27 cellular contexts compared by ENCODE assay signal in the genomic region with DNA sequence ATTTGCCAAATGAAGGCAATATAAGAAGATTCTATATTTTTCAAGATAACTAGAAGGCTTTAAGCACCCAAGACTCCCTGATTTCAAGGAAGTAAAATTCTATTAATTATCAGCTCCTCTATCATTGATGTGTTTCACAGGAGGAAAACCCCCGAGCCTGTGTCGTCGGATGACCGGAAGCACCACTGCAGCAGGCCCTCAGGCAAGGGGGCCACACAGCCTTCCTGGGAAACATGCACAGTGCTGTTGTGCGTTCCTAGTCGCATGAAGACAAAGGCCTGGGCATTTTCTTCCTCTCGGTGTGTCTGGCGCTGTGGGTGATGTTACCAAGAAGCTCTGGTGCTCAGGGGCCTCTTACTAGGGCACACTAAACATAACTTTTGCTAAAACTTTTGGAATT.
"Had no signal": no experiment of that assay in that cellular context is flagged by ENCODE, and none has a peak within 500 bp of the region (broad histone marks: within the 10 kb centered on the region; RNA-seq: fewer than 3 reads in every experiment).

No MANE protein-coding gene starts in this region.

- FAIRE-seq: colon, keratinocyte had no signal

- H3K27me3 ChIP-seq: dorsolateral prefrontal cortex, foreskin keratinocyte, ovary, spleen, testis, tibial nerve, upper lobe of right lung, uterus had no signal

- H3K9me3 Mint-ChIP-seq: endodermal cell; naive thymus-derived CD8-positive, alpha-beta T cell; nephron progenitor cell; stimulated activated memory B cell treated with anti-CD40 and anti-IgM and Interleukin-4, amounts not matched to agents 10 μg/mL and 1 μg/mL and 100 μg/mL, for 72 hours had no signal

- H3K27ac Mint-ChIP-seq: endodermal cell; naive thymus-derived CD8-positive, alpha-beta T cell; stimulated activated memory B cell treated with anti-CD40 and anti-IgM and Interleukin-4, amounts not matched to agents 10 μg/mL and 1 μg/mL and 100 μg/mL, for 72 hours had no signal

- H3K4me3 Mint-ChIP-seq: endodermal cell; naive thymus-derived CD8-positive, alpha-beta T cell; nephron progenitor cell; stimulated activated memory B cell treated with anti-CD40 and anti-IgM and Interleukin-4, amounts not matched to agents 10 μg/mL and 1 μg/mL and 100 μg/mL, for 72 hours had no signal

- H3K36me3 ChIP-seq: lower lobe of right lung, ovary, upper lobe of right lung, uterus had no signal

- H3K27ac ChIP-seq: dorsolateral prefrontal cortex, epithelial cell of prostate, foreskin keratinocyte, lower lobe of right lung, ovary, testis, tibial nerve, upper lobe of right lung, uterus had no signal

- DNase-seq: dorsolateral prefrontal cortex; effector CD8-positive, alpha-beta T cell; endodermal cell; foreskin keratinocyte; glutamatergic neuron; left ventricle myocardium superior; lower lobe of right lung; naive thymus-derived CD8-positive, alpha-beta T cell; nephron progenitor cell; nucleus accumbens; ovary; posterior cingulate gyrus; retina; spleen; stimulated activated CD4-positive, alpha-beta T cell treated with anti-CD3 and anti-CD28 coated beads, Interleukin-4, amount 100 ng/mL, for 4 hours; stimulated activated naive CD8-positive, alpha-beta T cell treated with anti-CD3 and anti-CD28 coated beads, Interleukin-15, Interleukin-2, amounts not matched to agents 100 U/mL and 50 U/mL, for 24 hours; substantia nigra; testis; upper lobe of right lung; uterus had no signal

- H3K4me1 Mint-ChIP-seq: naive thymus-derived CD8-positive, alpha-beta T cell; stimulated activated memory B cell treated with anti-CD40 and anti-IgM and Interleukin-4, amounts not matched to agents 10 μg/mL and 1 μg/mL and 100 μg/mL, for 72 hours had no signal

- H3K4me3 ChIP-seq: dorsolateral prefrontal cortex, lower lobe of right lung, ovary, spleen, testis, tibial nerve, upper lobe of right lung, uterus had no signal

- H3K36me3 Mint-ChIP-seq: naive thymus-derived CD8-positive, alpha-beta T cell; stimulated activated memory B cell treated with anti-CD40 and anti-IgM and Interleukin-4, amounts not matched to agents 10 μg/mL and 1 μg/mL and 100 μg/mL, for 72 hours had no signal

- H3K9me3 ChIP-seq: lower lobe of right lung, ovary, spleen, testis, tibial nerve, upper lobe of right lung, uterus had no signal

- ATAC-seq: esophagus mucosa; foreskin keratinocyte; left ventricle myocardium superior; lower lobe of right lung; naive thymus-derived CD8-positive, alpha-beta T cell; sciatic nerve; stimulated activated memory B cell treated with anti-CD40 and anti-IgM and Interleukin-4, amounts not matched to agents 10 μg/mL and 1 μg/mL and 100 μg/mL, for 72 hours; stimulated activated naive CD8-positive, alpha-beta T cell treated with anti-CD3 and anti-CD28 coated beads, Interleukin-15, Interleukin-2, amounts not matched to agents 100 U/mL and 50 U/mL, for 24 hours; upper lobe of right lung had no signal

- H3K4me1 ChIP-seq: foreskin keratinocyte, lower lobe of right lung, upper lobe of right lung, uterus had no signal
